1 cellular context compared by ENCODE assay signal in the genomic region with DNA sequence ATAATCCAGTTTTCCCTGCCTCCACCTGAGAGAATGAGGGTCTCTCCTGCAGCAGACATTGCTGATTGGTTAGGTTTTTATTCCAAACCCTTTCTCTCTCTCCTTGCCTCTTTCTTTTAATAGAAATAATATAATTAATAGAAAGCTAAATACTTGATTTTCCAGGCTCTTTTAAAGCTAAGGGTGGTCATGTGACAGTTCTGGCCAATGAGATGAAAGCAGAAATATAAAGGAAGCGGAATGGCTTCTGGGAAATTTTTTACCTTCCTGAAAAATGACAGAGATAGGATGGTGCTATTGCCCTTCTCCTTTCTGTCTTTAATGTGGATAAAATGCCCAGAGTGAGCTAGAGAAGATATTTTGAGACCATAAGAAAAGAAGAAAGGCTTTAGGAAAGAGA.
TF ChIP-seq lines count a peak whose summit lies in the region.

No MANE protein-coding gene starts in this region.

TF ChIP-seq in GM23338, 12 proteins besides CTCF, POLR2A, EP300 and RAD21 (continued from another document):
- TF ChIP-seq, protein P1, sequence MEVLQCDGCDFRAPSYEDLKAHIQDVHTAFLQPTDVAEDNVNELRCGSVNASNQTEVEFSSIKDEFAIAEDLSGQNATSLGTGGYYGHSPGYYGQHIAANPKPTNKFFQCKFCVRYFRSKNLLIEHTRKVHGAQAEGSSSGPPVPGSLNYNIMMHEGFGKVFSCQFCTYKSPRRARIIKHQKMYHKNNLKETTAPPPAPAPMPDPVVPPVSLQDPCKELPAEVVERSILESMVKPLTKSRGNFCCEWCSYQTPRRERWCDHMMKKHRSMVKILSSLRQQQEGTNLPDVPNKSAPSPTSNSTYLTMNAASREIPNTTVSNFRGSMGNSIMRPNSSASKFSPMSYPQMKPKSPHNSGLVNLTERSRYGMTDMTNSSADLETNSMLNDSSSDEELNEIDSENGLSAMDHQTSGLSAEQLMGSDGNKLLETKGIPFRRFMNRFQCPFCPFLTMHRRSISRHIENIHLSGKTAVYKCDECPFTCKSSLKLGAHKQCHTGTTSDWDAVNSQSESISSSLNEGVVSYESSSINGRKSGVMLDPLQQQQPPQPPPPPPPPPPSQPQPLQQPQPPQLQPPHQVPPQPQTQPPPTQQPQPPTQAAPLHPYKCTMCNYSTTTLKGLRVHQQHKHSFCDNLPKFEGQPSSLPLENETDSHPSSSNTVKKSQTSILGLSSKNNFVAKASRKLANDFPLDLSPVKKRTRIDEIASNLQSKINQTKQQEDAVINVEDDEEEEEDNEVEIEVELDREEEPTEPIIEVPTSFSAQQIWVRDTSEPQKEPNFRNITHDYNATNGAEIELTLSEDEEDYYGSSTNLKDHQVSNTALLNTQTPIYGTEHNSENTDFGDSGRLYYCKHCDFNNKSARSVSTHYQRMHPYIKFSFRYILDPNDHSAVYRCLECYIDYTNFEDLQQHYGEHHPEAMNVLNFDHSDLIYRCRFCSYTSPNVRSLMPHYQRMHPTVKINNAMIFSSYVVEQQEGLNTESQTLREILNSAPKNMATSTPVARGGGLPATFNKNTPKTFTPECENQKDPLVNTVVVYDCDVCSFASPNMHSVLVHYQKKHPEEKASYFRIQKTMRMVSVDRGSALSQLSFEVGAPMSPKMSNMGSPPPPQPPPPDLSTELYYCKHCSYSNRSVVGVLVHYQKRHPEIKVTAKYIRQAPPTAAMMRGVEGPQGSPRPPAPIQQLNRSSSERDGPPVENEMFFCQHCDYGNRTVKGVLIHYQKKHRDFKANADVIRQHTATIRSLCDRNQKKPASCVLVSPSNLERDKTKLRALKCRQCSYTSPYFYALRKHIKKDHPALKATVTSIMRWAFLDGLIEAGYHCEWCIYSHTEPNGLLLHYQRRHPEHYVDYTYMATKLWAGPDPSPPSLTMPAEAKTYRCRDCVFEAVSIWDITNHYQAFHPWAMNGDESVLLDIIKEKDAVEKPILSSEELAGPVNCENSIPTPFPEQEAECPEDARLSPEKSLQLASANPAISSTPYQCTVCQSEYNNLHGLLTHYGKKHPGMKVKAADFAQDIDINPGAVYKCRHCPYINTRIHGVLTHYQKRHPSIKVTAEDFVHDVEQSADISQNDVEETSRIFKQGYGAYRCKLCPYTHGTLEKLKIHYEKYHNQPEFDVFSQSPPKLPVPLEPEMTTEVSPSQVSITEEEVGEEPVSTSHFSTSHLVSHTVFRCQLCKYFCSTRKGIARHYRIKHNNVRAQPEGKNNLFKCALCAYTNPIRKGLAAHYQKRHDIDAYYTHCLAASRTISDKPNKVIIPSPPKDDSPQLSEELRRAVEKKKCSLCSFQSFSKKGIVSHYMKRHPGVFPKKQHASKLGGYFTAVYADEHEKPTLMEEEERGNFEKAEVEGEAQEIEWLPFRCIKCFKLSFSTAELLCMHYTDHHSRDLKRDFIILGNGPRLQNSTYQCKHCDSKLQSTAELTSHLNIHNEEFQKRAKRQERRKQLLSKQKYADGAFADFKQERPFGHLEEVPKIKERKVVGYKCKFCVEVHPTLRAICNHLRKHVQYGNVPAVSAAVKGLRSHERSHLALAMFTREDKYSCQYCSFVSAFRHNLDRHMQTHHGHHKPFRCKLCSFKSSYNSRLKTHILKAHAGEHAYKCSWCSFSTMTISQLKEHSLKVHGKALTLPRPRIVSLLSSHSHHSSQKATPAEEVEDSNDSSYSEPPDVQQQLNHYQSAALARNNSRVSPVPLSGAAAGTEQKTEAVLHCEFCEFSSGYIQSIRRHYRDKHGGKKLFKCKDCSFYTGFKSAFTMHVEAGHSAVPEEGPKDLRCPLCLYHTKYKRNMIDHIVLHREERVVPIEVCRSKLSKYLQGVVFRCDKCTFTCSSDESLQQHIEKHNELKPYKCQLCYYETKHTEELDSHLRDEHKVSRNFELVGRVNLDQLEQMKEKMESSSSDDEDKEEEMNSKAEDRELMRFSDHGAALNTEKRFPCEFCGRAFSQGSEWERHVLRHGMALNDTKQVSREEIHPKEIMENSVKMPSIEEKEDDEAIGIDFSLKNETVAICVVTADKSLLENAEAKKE (CRISPR knock-in tag; IDR thresholded peaks at IDR 0.05), result no peak
- no peak for TF ChIP-seq EZH2phosphoT487 (IDR thresholded peaks at IDR 0.05; ENCODE audit: unreplicated experiment)
